ENCODE assay signal across 1 cellular context in the genomic region with DNA sequence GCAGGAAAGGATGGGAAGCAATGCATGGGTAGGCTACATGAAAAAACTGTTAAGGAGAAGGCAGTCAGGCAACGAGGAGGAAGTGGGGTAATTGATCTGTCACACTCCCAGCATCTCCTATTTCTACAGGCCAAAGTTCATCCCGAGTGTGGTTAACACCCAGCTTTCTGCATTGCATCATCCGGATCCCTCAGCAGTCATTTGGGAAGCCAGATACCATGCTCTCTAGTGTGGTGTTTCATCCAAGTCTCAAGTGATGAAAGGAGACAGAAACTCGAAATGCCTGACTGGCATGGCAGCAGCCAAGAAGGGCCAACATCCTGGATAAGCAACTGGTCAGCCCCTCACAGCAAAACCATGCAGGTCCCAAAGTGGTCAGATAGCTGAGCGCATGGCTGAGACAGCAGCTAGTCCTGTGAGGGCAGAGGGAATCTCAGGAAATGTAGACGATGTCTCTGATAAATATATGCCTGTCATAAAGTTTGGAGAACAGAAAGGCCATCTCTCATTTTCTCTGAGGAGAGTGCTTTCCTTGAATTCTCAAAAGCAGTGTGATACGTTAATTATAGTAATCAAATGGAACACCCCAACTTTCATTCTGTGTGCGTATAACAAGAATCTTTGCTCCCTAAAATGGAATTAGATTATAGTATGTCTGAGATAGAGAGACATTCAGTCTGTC.
TF ChIP-seq lines count a peak whose summit lies in the region.

No MANE protein-coding gene starts in this region.

TF ChIP-seq in HCT116, 20 proteins besides CTCF, POLR2A, EP300 and RAD21 (continued from another document):
- no peak for TF ChIP-seq SRF (IDR thresholded peaks at IDR 0.05; ENCODE audit: low read depth)
- peak; percentile 54 for TF ChIP-seq POLR2AphosphoS5 (IDR thresholded peaks at IDR 0.05; ENCODE audit: low read depth, low read length)
- no peak for TF ChIP-seq SIN3A (IDR thresholded peaks at IDR 0.05; ENCODE audit: low read depth)
- TF ChIP-seq FOSL1 (IDR thresholded peaks at IDR 0.05; ENCODE audit: low read depth), result no peak
- no peak for TF ChIP-seq EGR1 (IDR thresholded peaks at IDR 0.05; ENCODE audit: low read depth)
TF ChIP-seq in HCT116: peak in this region for 7.
